Comparison of ENCODE assay signal across 23 cellular contexts in the genomic region with DNA sequence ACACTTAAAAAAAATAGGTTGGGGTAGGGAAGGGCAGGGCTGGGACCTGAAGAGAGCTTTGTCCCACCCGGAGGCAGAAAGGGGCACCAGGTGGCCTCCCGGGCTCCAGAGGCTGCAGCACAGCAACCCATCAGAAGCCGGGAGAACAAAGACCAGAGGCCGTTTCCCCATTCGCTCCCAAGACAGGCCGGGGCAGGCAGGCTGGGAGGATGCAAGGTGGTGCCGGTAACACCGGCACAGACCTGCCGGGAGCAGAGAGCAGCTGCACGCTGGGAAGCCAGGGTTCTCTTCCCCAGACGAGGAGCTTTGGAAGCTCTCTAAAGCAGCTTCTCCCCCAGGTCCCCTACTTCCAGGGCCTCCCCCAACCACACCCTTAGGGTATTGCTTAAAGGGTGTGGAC. TPM values are rescaled to one million over a fixed set of nuclear protein-coding genes. Genes with fewer than 3 reads are reported as not detected.
"Had no signal": no experiment of that assay in that cellular context is flagged by ENCODE, and none has a peak within 500 bp of the region (broad histone marks: within the 10 kb centered on the region; RNA-seq: fewer than 3 reads in every experiment).

No MANE protein-coding gene starts in this region.

- DNase-seq: activated CD4-positive, alpha-beta T cell treated with anti-CD3 and anti-CD28 coated beads for 48 hours; activated CD4-positive, alpha-beta T cell treated with anti-CD3 and anti-CD28 coated beads, Interleukin-2, amount 50 U/mL, for 4 hours; activated CD4-positive, CD25-positive, alpha-beta regulatory T cell treated with anti-CD3 and anti-CD28 coated beads, Interleukin-2, amount 50 U/mL, for 72 hours; activated CD8-positive, alpha-beta T cell treated with anti-CD3 and anti-CD28 coated beads, Interleukin-2, amount 10 ng/mL, durations not matched to agents 7 days and 5 days; activated gamma-delta T cell treated with Interleukin-2 at 50 U/mL for 16 hours; activated naive CD4-positive, alpha-beta T cell treated with anti-CD3 and anti-CD28 coated beads, Interleukin-2, amount 10 ng/mL, durations not matched to agents 7 days and 5 days; activated naive CD8-positive, alpha-beta T cell treated with anti-CD3 and anti-CD28 coated beads for 36 hours; activated T-cell treated with anti-CD3 and anti-CD28 coated beads, Interleukin-2, amount 50 U/mL, for 24 hours; brain microvascular endothelial cell; MG63; NCI-H1105; NCI-H1436; NCI-H1694 treated with DMSO at 0.1 percent for 48 hours; NCI-H2029 treated with DMSO at 0.1 percent for 48 hours; NCI-H510A treated with DMSO at 0.1 percent for 48 hours; NCI-H69; NK-92 treated with Interleukin-12 subunit alpha and Interleukin-12 subunit beta, amount 100 ng/mL, for 24 hours; PC-3; SIG-M5; T-helper 17 cell; T-helper 9 cell had no signal

- H3K27ac ChIP-seq: brain microvascular endothelial cell, cardiac muscle cell had no signal

- H3K36me3 ChIP-seq: brain microvascular endothelial cell, cardiac muscle cell, MG63 had no signal

- H3K27me3 ChIP-seq: cardiac muscle cell, MG63 had no signal

- H3K4me3 ChIP-seq: cardiac muscle cell, MG63 had no signal

RNA-seq across cellular contexts. Expression of a gene that starts 5.6 kb away (rescaled TPM):
- total RNA-seq: activated CD8-positive, alpha-beta T cell treated with anti-CD3 and anti-CD28 coated beads, Interleukin-2, amount 10 ng/mL, durations not matched to agents 7 days and 5 days; activated naive CD8-positive, alpha-beta T cell treated with anti-CD3 and anti-CD28 coated beads for 36 hours; activated T-helper 17 cell treated with anti-CD3 and anti-CD28 coated beads, Interleukin-2, amount 50 U/mL, for 72 hours; T-helper 17 cell had no signal

RNA-seq across cellular contexts. Expression of a gene that starts 26.7 kb away (rescaled TPM):
- total RNA-seq: activated CD8-positive, alpha-beta T cell treated with anti-CD3 and anti-CD28 coated beads, Interleukin-2, amount 10 ng/mL, durations not matched to agents 7 days and 5 days; PC-3 had no signal
